10 cellular contexts compared by ENCODE assay signal in genomic region chr19:29872224-29872731, GRCh38.
DNase-seq lines count a peak whose midpoint lies in the region; ATAC-seq and TF ChIP-seq lines count a peak whose summit lies in the region.
"Had no signal": no experiment of that assay in that cellular context is flagged by ENCODE, and none has a peak within 500 bp of the region (broad histone marks: within the 10 kb centered on the region; RNA-seq: fewer than 3 reads in every experiment).

No MANE protein-coding gene starts in this region.

- no peak overlapping the region for H3K27ac Mint-ChIP-seq in activated CD8-positive, alpha-beta T cell treated with anti-CD3 and anti-CD28 coated beads for 36 hours

- peaks cover 13% of the 10 kb centered on the region for H3K27me3 Mint-ChIP-seq in activated CD8-positive, alpha-beta T cell treated with anti-CD3 and anti-CD28 coated beads for 36 hours

- no peaks in the 10 kb centered on the region for H3K4me1 ChIP-seq in iPS-15b (ENCODE audit: control insufficient read depth, insufficient read depth, low read length)

- H3K4me3 Mint-ChIP-seq in activated CD8-positive, alpha-beta T cell treated with anti-CD3 and anti-CD28 coated beads for 36 hours, result peak overlapping the region; percentile 59

- peaks cover 12% of the 10 kb centered on the region for H3K27me3 ChIP-seq in iPS-15b (ENCODE audit: control insufficient read depth, insufficient read depth, low read length)

- H3K9me3 Mint-ChIP-seq in activated CD8-positive, alpha-beta T cell treated with anti-CD3 and anti-CD28 coated beads for 36 hours, result peaks cover 6% of the 10 kb centered on the region

- peaks cover 10% of the 10 kb centered on the region for H3K4me1 Mint-ChIP-seq in activated CD8-positive, alpha-beta T cell treated with anti-CD3 and anti-CD28 coated beads for 36 hours (ENCODE audit: low read depth)

- no peaks in the 10 kb centered on the region for H3K9me3 ChIP-seq in iPS-15b (ENCODE audit: control insufficient read depth, insufficient read depth, low read length)

- POLR2A ChIA-PET in activated CD8-positive, alpha-beta T cell treated with anti-CD3 and anti-CD28 coated beads for 36 hours (lab: Charles Lee), result interaction anchor here (0.7 to 1.5 kb wide), 4 partner anchors 111 to 191 kb away, joined by 3 read pairs; no protein-coding TSS in a partner anchor

- ATAC-seq in left ventricle myocardium superior (peak; percentile 44), Right ventricle myocardium superior (ENCODE audit: poor library complexity) (no peak), HG03460 (IDR thresholded peaks at IDR 0.05; ENCODE audit: unreplicated experiment) (no peak)
- peak; percentile 54 for ATAC-seq in activated CD8-positive, alpha-beta T cell treated with anti-CD3 and anti-CD28 coated beads for 36 hours
- ATAC-seq in stimulated activated naive CD8-positive, alpha-beta T cell treated with anti-CD3 and anti-CD28 coated beads, Interleukin-15, Interleukin-2, amounts not matched to agents 100 U/mL and 50 U/mL, for 24 hours, result no peak

- no peaks in the 10 kb centered on the region for H3K36me3 ChIP-seq in iPS-15b (ENCODE audit: control insufficient read depth, insufficient read depth, low read length)
- H3K36me3 ChIP-seq: ascending aorta had no signal

- H3K9ac ChIP-seq in iPS-15b (ENCODE audit: low read depth, low read length), result no peak overlapping the region

- DNase-seq in left ventricle myocardium superior (no peak), Right ventricle myocardium superior (no peak), GOT3 (lab: John Stamatoyannopoulos, UW) (no peak), A172 (ENCODE audit: low spot score) (no peak)
- DNase-seq in activated CD8-positive, alpha-beta T cell treated with anti-CD3 and anti-CD28 coated beads for 36 hours, result peak; percentile 31
- DNase-seq in stimulated activated naive CD8-positive, alpha-beta T cell treated with anti-CD3 and anti-CD28 coated beads, Interleukin-15, Interleukin-2, amounts not matched to agents 100 U/mL and 50 U/mL, for 24 hours, result peak; percentile 17
- DNase-seq: mammary epithelial cell had no signal

- peak overlapping the region; percentile 35 for H3K4me3 ChIP-seq in iPS-15b (ENCODE audit: low read depth, low read length)

- intact Hi-C loops in left ventricle myocardium superior (cut with micrococcal nuclease), result loop anchor here (5.0 kb wide), 1 partner anchor 100 kb away; no protein-coding TSS in a partner anchor
- intact Hi-C loops in Right ventricle myocardium superior (cut with DNase I), result loop anchor here (10.0 kb wide), 1 partner anchor 137 kb away; no protein-coding TSS in a partner anchor
- intact Hi-C loops in activated CD8-positive, alpha-beta T cell treated with anti-CD3 and anti-CD28 coated beads for 36 hours (cut with micrococcal nuclease), result loop anchor here (5.0 to 10.0 kb wide), 2 partner anchors 107 to 140 kb away; no protein-coding TSS in a partner anchor

- TF ChIP-seq CTCF in activated CD8-positive, alpha-beta T cell treated with anti-CD3 and anti-CD28 coated beads for 36 hours (IDR thresholded peaks at IDR 0.05), result peak; percentile 37

- peaks cover 2% of the 10 kb centered on the region for H3K36me3 Mint-ChIP-seq in activated CD8-positive, alpha-beta T cell treated with anti-CD3 and anti-CD28 coated beads for 36 hours (ENCODE audit: low read depth)

- CTCF ChIA-PET in activated CD8-positive, alpha-beta T cell treated with anti-CD3 and anti-CD28 coated beads for 36 hours (lab: Charles Lee), result interaction anchor here (0.6 to 6.7 kb wide), 34 partner anchors 9 to 182 kb away, joined by 3 to 78 read pairs (median 5); partner anchors contain the start of genes C19orf12 and URI1

Comparison
In these comparisons a context has a peak if more than half of its experiments do, and no peak if none do; other contexts are left out.
1. ATAC-seq: peak in left ventricle myocardium superior (single experiment) and activated CD8-positive, alpha-beta T cell treated with anti-CD3 and anti-CD28 coated beads for 36 hours (single experiment); none in Right ventricle myocardium superior (single experiment), stimulated activated naive CD8-positive, alpha-beta T cell treated with anti-CD3 and anti-CD28 coated beads, Interleukin-15, Interleukin-2, amounts not matched to agents 100 U/mL and 50 U/mL, for 24 hours (single experiment) and HG03460 (single experiment).
2. DNase-seq: peak in activated CD8-positive, alpha-beta T cell treated with anti-CD3 and anti-CD28 coated beads for 36 hours (single experiment) and stimulated activated naive CD8-positive, alpha-beta T cell treated with anti-CD3 and anti-CD28 coated beads, Interleukin-15, Interleukin-2, amounts not matched to agents 100 U/mL and 50 U/mL, for 24 hours (single experiment); none in left ventricle myocardium superior (single experiment), Right ventricle myocardium superior (single experiment), GOT3 (single experiment) and A172 (single experiment).